In genomic region chr14:100551056-100551455, GRCh38 we compare ENCODE assay signal across 8 cellular contexts.
"Had no signal": no experiment of that assay in that cellular context is flagged by ENCODE, and none has a peak within 500 bp of the region (broad histone marks: within the 10 kb centered on the region; RNA-seq: fewer than 3 reads in every experiment).

No MANE protein-coding gene starts in this region.

- H3K36me3 ChIP-seq: HAP-1 had no signal

- H3K9me3 ChIP-seq: HAP-1 had no signal

- H2AFZ ChIP-seq: GM23248 had no signal

- DNase-seq: GM23248, GOT3, H7, HFFc6, IMR-90 had no signal

- H3K4me3 ChIP-seq: GM23248, HAP-1, K562 had no signal

- H3K9ac ChIP-seq: GM23248 had no signal

- H3K4me3 Mint-ChIP-seq: HFFc6 had no signal

- ATAC-seq: HCT116, K562 had no signal

- H3K9me3 Mint-ChIP-seq: HFFc6 had no signal

- H3K27ac ChIP-seq: GM23248 had no signal

- H3K27ac Mint-ChIP-seq: HFFc6 had no signal

- H3K4me1 ChIP-seq: HAP-1 had no signal
